Comparison of ENCODE assay signal across 1 cellular context in genomic region chr11:66491315-66491935, GRCh38.
TF ChIP-seq lines count a peak whose summit lies in the region.

No MANE protein-coding gene starts in this region.

TF ChIP-seq in K562, 482 proteins besides CTCF, POLR2A, EP300 and RAD21:
- TF ChIP-seq ZBTB7A (IDR thresholded peaks at IDR 0.05; ENCODE audit: borderline replicate concordance, control insufficient read depth, low read depth, low read length) (peak; percentile 80), NEUROD1 (IDR thresholded peaks at IDR 0.05; ENCODE audit: borderline replicate concordance, low read depth, low read length, partially characterized antibody) (no peak)
